21 cellular contexts compared by ENCODE assay signal in the genomic region with DNA sequence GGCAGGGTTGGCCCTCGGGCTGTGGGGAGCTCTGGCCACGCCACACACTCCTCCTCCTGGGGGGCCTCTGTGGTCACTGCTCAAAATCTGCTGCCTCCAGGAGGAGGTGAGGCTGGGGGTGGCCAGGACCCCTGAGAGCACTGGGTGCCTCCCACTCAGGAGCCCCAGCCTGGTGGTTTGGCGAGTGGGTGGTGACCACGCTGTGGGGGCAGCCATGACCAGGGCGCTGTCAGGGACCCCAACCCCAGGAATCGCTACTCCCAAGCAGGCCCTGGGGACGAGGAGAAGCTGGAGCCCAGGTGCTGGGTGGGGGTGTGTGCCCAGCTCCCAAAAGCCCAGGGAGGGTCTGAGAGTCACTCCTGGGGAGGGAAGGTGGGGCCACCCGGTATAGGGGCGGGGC. TPM values are rescaled to one million over a fixed set of nuclear protein-coding genes. Genes with fewer than 3 reads are reported as not detected.
"Had no signal": no experiment of that assay in that cellular context is flagged by ENCODE, and none has a peak within 500 bp of the region (broad histone marks: within the 10 kb centered on the region; RNA-seq: fewer than 3 reads in every experiment).

No MANE protein-coding gene starts in this region.

- DNase-seq: Karpas-422, KG1, MG63, NCI-H1092, NCI-H1105 treated with DMSO at 0.1 percent for 48 hours, NCI-H1417 treated with DMSO at 0.1 percent for 48 hours, NCI-H187, NCI-H2029, NCI-H2081 treated with DMSO at 0.1 percent for 48 hours, NCI-H2171, NCI-H226, NCI-H446, NCI-H510A, NCI-H524 treated with DMSO at 0.1 percent for 48 hours, NCI-H69, NCI-H774, RPMI8226, SHP77, T-helper 2 cell had no signal

- H3K4me3 ChIP-seq: MG63 had no signal

- H3K9me3 ChIP-seq: MG63 had no signal

- ATAC-seq: SK-N-SH treated with all-trans-retinoic acid at 6 μM for 48 hours had no signal

- H3K27me3 ChIP-seq: MG63 had no signal

RNA-seq across cellular contexts. Expression of gene CRACR2B, which starts 45.1 kb away (rescaled TPM):
- total RNA-seq: HT1080 had no signal
